In genomic region chr7:150371996-150372270, GRCh38 we compare ENCODE assay signal across 1 cellular context.
TF ChIP-seq lines count a peak whose summit lies in the region.

No MANE protein-coding gene starts in this region.

TF ChIP-seq in WTC11, 78 proteins besides CTCF, POLR2A, EP300 and RAD21 (continued from another document):
- TF ChIP-seq ZNF532 (CRISPR knock-in tag; IDR thresholded peaks at IDR 0.05; ENCODE audit: borderline replicate concordance): no peak
- no peak for TF ChIP-seq NFATC4 (CRISPR knock-in tag; IDR thresholded peaks at IDR 0.05)
- TF ChIP-seq AR (CRISPR knock-in tag; IDR thresholded peaks at IDR 0.05): no peak
TF ChIP-seq in WTC11: peak in this region for 0.
